ENCODE assay signal across 8 cellular contexts in the genomic region with DNA sequence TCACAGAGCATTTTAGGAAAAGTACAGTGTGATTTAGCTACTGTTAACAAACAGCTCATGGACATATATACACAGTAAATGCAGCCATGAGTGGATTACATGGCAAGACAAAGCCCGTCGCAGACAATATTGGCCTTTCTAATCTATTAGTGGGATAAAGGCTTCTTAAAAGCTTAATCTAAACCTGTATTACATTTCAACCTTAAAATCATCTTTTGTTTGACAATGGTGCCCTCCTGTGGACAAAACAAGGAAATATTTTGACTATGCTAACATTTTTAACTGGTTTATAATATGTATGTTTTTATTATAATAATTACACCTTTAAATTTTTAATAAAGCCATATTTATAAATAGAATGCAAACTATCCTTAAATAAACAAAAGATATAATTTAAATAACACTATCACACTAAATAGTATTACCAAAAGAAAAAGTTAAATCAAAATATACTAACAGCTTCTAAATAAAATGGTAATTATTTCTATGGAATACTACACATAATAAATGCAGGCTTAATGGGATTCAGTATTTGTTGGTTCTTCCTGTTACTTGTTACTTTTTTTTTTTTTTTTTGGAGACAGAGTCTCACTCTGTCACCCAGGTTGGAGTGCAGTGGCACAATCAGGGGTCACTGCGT. TPM values are rescaled to one million over a fixed set of nuclear protein-coding genes. Genes with fewer than 3 reads are reported as not detected.
DNase-seq lines count a peak whose midpoint lies in the region; ATAC-seq and TF ChIP-seq lines count a peak whose summit lies in the region.

No MANE protein-coding gene starts in this region.

- no peak for ATAC-seq in HG03196 (IDR thresholded peaks at IDR 0.05; ENCODE audit: unreplicated experiment)
- ATAC-seq in GM18498 (IDR thresholded peaks at IDR 0.05; ENCODE audit: unreplicated experiment) = no peak

- no peak overlapping the region for H3K4me3 ChIP-seq in cardiac fibroblast (replicated peaks in 1 of 2; ENCODE audit: low read depth in 2 of 2, low read length in 2 of 2)

- DNase-seq in NCI-H2171 treated with DMSO at 0.1 percent for 48 hours (lab: John Stamatoyannopoulos, UW) (peak; percentile 2), NCI-H2171 (lab: John Stamatoyannopoulos, UW) (no peak), NCI-H1105 (lab: John Stamatoyannopoulos, UW) (peak; percentile 4), cardiac fibroblast (ENCODE audit: low read depth in 2 of 2) (peak; percentile 54 to 67), myocyte (ENCODE audit: low read depth) (peak; percentile 60)
- DNase-seq in stimulated activated CD4-positive, alpha-beta T cell treated with anti-CD3 and anti-CD28 coated beads, Interleukin-15, amount 100 ng/mL, for 24 hours = no peak

- peak; percentile 31 for TF ChIP-seq CTCF in cardiac fibroblast (IDR thresholded peaks at IDR 0.05; ENCODE audit: low read depth, low read length)

RNA-seq across cellular contexts. Expression of gene TAFA4, which starts 38.6 kb away (rescaled TPM):
- not detected in 2 replicates for total RNA-seq in myocyte
- polyA plus RNA-seq in myocyte (2012) = not detected

Comparison
In these comparisons a context has a peak if more than half of its experiments do, and no peak if none do; other contexts are left out.
1. DNase-seq: peak in NCI-H2171 treated with DMSO at 0.1 percent for 48 hours (single experiment), NCI-H1105 (single experiment), cardiac fibroblast (2 of 2) and myocyte (single experiment); none in NCI-H2171 (single experiment) and stimulated activated CD4-positive, alpha-beta T cell treated with anti-CD3 and anti-CD28 coated beads, Interleukin-15, amount 100 ng/mL, for 24 hours (single experiment).